Comparison of ENCODE assay signal across 1 cellular context in the genomic region with DNA sequence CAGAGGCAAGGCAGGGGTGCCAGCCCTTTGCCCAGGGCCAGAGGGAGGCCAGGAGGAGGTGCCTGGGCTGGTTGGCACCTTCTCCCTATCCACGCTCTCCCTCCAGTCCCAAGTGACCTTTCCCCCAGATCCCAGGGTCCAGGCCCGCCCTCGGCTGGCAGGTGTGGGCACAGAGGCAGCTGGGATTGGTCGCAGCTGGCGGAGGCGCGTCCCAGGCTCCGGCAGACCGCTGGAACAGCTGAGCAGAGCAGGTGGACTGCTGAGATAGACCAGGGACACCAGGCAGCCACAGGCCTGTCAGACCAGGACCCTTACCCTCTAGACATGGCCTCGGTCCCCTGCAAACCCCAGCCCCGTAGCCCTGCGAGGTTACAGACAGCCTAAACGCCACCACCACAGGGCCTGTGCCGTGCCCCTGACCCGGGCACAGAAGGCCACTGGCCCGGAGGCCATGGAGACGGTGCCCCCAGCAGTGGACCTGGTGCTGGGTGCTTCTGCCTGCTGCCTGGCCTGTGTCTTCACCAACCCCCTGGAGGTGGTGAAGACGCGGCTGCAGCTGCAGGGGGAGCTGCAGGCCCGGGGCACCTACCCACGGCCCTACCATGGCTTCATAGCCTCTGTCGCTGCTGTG.
TF ChIP-seq lines count a peak whose summit lies in the region.

A gene (plus strand): TSS at position 224 of the 631 bp plus-strand sequence. CDS start 228 bp downstream, at position 452.

TF ChIP-seq in SK-N-SH treated with all-trans-retinoic acid at 6 μM for 48 hours, 23 proteins besides CTCF, POLR2A, EP300 and RAD21 (continued from another document):
- TF ChIP-seq SNAI2 (CRISPR knock-in tag; IDR thresholded peaks at IDR 0.05) (no peak), ESRRG (CRISPR knock-in tag; IDR thresholded peaks at IDR 0.05) (no peak), ARNTL (CRISPR knock-in tag; IDR thresholded peaks at IDR 0.05; ENCODE audit: borderline replicate concordance, low read depth) (no peak)
- TF ChIP-seq, protein P1, sequence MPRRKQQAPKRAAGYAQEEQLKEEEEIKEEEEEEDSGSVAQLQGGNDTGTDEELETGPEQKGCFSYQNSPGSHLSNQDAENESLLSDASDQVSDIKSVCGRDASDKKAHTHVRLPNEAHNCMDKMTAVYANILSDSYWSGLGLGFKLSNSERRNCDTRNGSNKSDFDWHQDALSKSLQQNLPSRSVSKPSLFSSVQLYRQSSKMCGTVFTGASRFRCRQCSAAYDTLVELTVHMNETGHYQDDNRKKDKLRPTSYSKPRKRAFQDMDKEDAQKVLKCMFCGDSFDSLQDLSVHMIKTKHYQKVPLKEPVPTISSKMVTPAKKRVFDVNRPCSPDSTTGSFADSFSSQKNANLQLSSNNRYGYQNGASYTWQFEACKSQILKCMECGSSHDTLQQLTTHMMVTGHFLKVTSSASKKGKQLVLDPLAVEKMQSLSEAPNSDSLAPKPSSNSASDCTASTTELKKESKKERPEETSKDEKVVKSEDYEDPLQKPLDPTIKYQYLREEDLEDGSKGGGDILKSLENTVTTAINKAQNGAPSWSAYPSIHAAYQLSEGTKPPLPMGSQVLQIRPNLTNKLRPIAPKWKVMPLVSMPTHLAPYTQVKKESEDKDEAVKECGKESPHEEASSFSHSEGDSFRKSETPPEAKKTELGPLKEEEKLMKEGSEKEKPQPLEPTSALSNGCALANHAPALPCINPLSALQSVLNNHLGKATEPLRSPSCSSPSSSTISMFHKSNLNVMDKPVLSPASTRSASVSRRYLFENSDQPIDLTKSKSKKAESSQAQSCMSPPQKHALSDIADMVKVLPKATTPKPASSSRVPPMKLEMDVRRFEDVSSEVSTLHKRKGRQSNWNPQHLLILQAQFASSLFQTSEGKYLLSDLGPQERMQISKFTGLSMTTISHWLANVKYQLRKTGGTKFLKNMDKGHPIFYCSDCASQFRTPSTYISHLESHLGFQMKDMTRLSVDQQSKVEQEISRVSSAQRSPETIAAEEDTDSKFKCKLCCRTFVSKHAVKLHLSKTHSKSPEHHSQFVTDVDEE (CRISPR knock-in tag; IDR thresholded peaks at IDR 0.05), result no peak
